12 cellular contexts compared by ENCODE assay signal in genomic region chr12:2212971-2213869, GRCh38.
DNase-seq lines count a peak whose midpoint lies in the region; ATAC-seq and TF ChIP-seq lines count a peak whose summit lies in the region.
"Had no signal": no experiment of that assay in that cellular context is flagged by ENCODE, and none has a peak within 500 bp of the region (broad histone marks: within the 10 kb centered on the region; RNA-seq: fewer than 3 reads in every experiment).

No MANE protein-coding gene starts in this region.

- no peak for TF ChIP-seq POLR2A in transverse colon (IDR thresholded peaks at IDR 0.05)

- H3K36me3 ChIP-seq in transverse colon, result no peaks in the 10 kb centered on the region
- H3K36me3 ChIP-seq: gastrocnemius medialis had no signal

- H3K27ac ChIP-seq in transverse colon, result peak overlapping the region; percentile 52 to 66 (median 64)

- no peak overlapping the region for H3K4me3 ChIP-seq in choroid plexus epithelial cell (ENCODE audit: low read depth, low read length)
- H3K4me3 ChIP-seq in transverse colon, result no peak overlapping the region
- H3K4me3 ChIP-seq: gastrocnemius medialis had no signal

- WGBS in transverse colon (ENCODE audit: low coverage in 1 of 2), 2 donors, result 31 to 72% methylated on average over 5 to 21 of the region's 21 CpGs

- H3K27me3 ChIP-seq in transverse colon, result no peaks in the 10 kb centered on the region

- no peak for TF ChIP-seq EP300 in transverse colon (IDR thresholded peaks at IDR 0.05; ENCODE audit: low read depth)

- H3K4me1 ChIP-seq in transverse colon, result peaks cover 4 to 16% (median 10%) of the 10 kb centered on the region in 4 donors
- H3K4me1 ChIP-seq: gastrocnemius medialis had no signal

- no peaks in the 10 kb centered on the region for H3K9me3 ChIP-seq in transverse colon
- H3K9me3 ChIP-seq: gastrocnemius medialis had no signal

- intact Hi-C loops in left colon (cut with DNase I, micrococcal nuclease), result no loop called here
- intact Hi-C loops in transverse colon (cut with DNase I; ENCODE audit: low total_unique reads), result no loop called here

- in situ Hi-C loops in transverse colon (cut with MboI; ENCODE audit: low pct_ligation_motif_present in 1 of 4, low pct_unique_long_range_greater_than_20kb in 1 of 4, low sequenced_read_pairs in 3 of 4), result no loop called here

- ATAC-seq in left colon, result peak; percentile 21
- ATAC-seq: gastrocnemius medialis had no signal

- TF ChIP-seq CTCF in choroid plexus epithelial cell (conservative IDR thresholded peaks at IDR 0.05; ENCODE audit: low read depth, low read length) (no peak), transverse colon (IDR thresholded peaks at IDR 0.05) (no peak)

- DNase-seq in NCI-H2196 (lab: John Stamatoyannopoulos, UW; ENCODE audit: unreplicated experiment), result peak; percentile 4
- no peak for DNase-seq in NCI-H2196 treated with DMSO at 0.1 percent for 48 hours (lab: John Stamatoyannopoulos, UW; ENCODE audit: unreplicated experiment)
- peak; percentile 31 for DNase-seq in choroid plexus epithelial cell (ENCODE audit: low read depth)
- DNase-seq in left colon, result no peak
- DNase-seq in transverse colon, result no peak
- DNase-seq in COLO668 (lab: John Stamatoyannopoulos, UW; ENCODE audit: unreplicated experiment), result no peak
- DNase-seq in HUDEP-2 (lab: John Stamatoyannopoulos, UW; ENCODE audit: unreplicated experiment in 76 of 76), result no peak
- no peak for DNase-seq in DMS114 treated with DMSO at 0.1 percent for 48 hours (lab: John Stamatoyannopoulos, UW; ENCODE audit: unreplicated experiment)
- DNase-seq: activated CD8-positive, alpha-beta memory T cell treated with anti-CD3 and anti-CD28 coated beads, Interleukin-2, amount 50 U/mL, for 48 hours; gastrocnemius medialis; NCI-H446 treated with DMSO at 0.1 percent for 48 hours; T-helper 2 cell had no signal

Comparison
In these comparisons a context has a peak if more than half of its experiments do, and no peak if none do; other contexts are left out.
1. DNase-seq: peak in NCI-H2196 (single experiment) and choroid plexus epithelial cell (single experiment); none in NCI-H2196 treated with DMSO at 0.1 percent for 48 hours (single experiment), left colon (0 of 2), transverse colon (single experiment), COLO668 (single experiment), HUDEP-2 (0 of 76) and DMS114 treated with DMSO at 0.1 percent for 48 hours (single experiment).